26 cellular contexts compared by ENCODE assay signal in genomic region chr10:91286572-91286971, GRCh38.
DNase-seq lines count a peak whose midpoint lies in the region; ATAC-seq, FAIRE-seq and TF ChIP-seq lines count a peak whose summit lies in the region.
"Had no signal": no experiment of that assay in that cellular context is flagged by ENCODE, and none has a peak within 500 bp of the region (broad histone marks: within the 10 kb centered on the region; RNA-seq: fewer than 3 reads in every experiment).

No MANE protein-coding gene starts in this region.

- H2AFZ ChIP-seq in GM12878 (ENCODE audit: control insufficient read depth, low read depth, low read length) (no peak overlapping the region), osteoblast (ENCODE audit: low read length) (no peak overlapping the region)
- H2AFZ ChIP-seq: PC-9 had no signal

- WGBS in right cardiac atrium: 74% methylated on average over 2 of the region's 2 CpGs
- 80 to 89% (median 84%) methylated on average over 2 of the region's 2 CpGs for WGBS in heart left ventricle, 4 donors
- WGBS in GM12878 (ENCODE audit: insufficient coverage, insufficient replicate concordance, low lambda C conversion rate, missing lambda C conversion rate): 46% methylated on average over 2 of the region's 2 CpGs
- 70% methylated on average over 2 of the region's 2 CpGs for WGBS in prostate gland

- no peaks in the 10 kb centered on the region for H3K9me3 ChIP-seq in right cardiac atrium (ENCODE audit: control insufficient read depth, low read length)
- H3K9me3 ChIP-seq in heart left ventricle: no peaks in the 10 kb centered on the region
- H3K9me3 ChIP-seq in GM12878 (replicated peaks; ENCODE audit: control insufficient read depth, insufficient read depth, low read length): no peaks in the 10 kb centered on the region
- H3K9me3 ChIP-seq in osteoblast (ENCODE audit: low read depth, low read length): no peaks in the 10 kb centered on the region
- H3K9me3 ChIP-seq in prostate gland: no peaks in the 10 kb centered on the region
- H3K9me3 ChIP-seq: BLaER1 had no signal

- H3K9me3 Mint-ChIP-seq in activated CD4-positive, alpha-beta memory T cell treated with anti-CD3 and anti-CD28 coated beads for 36 hours: no peaks in the 10 kb centered on the region
- H3K9me3 Mint-ChIP-seq: CD4-positive, CD25-positive, alpha-beta regulatory T cell had no signal

- TF ChIP-seq RAD21 in GM12878 (IDR thresholded peaks at IDR 0.05; ENCODE audit: insufficient read depth, low read depth, low read length): no peak

- intact Hi-C loops in right cardiac atrium (cut with DNase I): no loop called here
- intact Hi-C loops in heart left ventricle (cut with DNase I): no loop called here
- intact Hi-C loops in GM12878 (cut with micrococcal nuclease; ENCODE audit: unreplicated experiment): no loop called here
- intact Hi-C loops in prostate gland (cut with DNase I): no loop called here
- intact Hi-C loops in activated CD4-positive, alpha-beta memory T cell treated with anti-CD3 and anti-CD28 coated beads for 36 hours (cut with micrococcal nuclease): no loop called here

- H3K4me3 Mint-ChIP-seq in activated CD4-positive, alpha-beta memory T cell treated with anti-CD3 and anti-CD28 coated beads for 36 hours: no peak overlapping the region
- H3K4me3 Mint-ChIP-seq: CD4-positive, CD25-positive, alpha-beta regulatory T cell had no signal

- DNase-seq in right cardiac atrium (no peak), heart left ventricle (no peak), GM12878 (ENCODE audit: low read depth, low spot score) (no peak), osteoblast (ENCODE audit: insufficient read length, low spot score, missing footprints) (peak; percentile 67), prostate gland (ENCODE audit: low spot score) (no peak), DMS79 treated with DMSO at 0.1 percent for 48 hours (lab: John Stamatoyannopoulos, UW) (no peak), NOMO-1 (lab: John Stamatoyannopoulos, UW; ENCODE audit: unreplicated experiment in 2 of 2) (no peak)
- DNase-seq in activated CD4-positive, alpha-beta memory T cell treated with anti-CD3 and anti-CD28 coated beads for 36 hours: no peak
- DNase-seq: DMS153, IMR-90, KG1, NCI-H1048, NCI-H1436, NCI-H187, NCI-H2081 treated with DMSO at 0.1 percent for 48 hours, NCI-H2171, NCI-H226, NCI-H510A, NCI-H69, RPMI8226, SHP77 had no signal

- H3K79me2 ChIP-seq in GM12878 (ENCODE audit: control insufficient read depth, insufficient read depth, low read length) (no peaks in the 10 kb centered on the region), osteoblast (ENCODE audit: insufficient read depth, low read length) (no peaks in the 10 kb centered on the region)

- no peak overlapping the region for H3K9ac ChIP-seq in GM12878 (ENCODE audit: control insufficient read depth, insufficient read depth, low read length)
- H3K9ac ChIP-seq: BLaER1 had no signal

- H3K27me3 ChIP-seq in right cardiac atrium (ENCODE audit: control insufficient read depth, insufficient read depth) (no peaks in the 10 kb centered on the region), heart left ventricle (no peaks in the 10 kb centered on the region), GM12878 (replicated peaks in 1 of 2; ENCODE audit: control insufficient read depth in 2 of 2, insufficient read depth in 2 of 2, low read length in 1 of 2) (no peaks in the 10 kb centered on the region), osteoblast (ENCODE audit: insufficient read depth, low read length) (no peaks in the 10 kb centered on the region), prostate gland (replicated peaks; ENCODE audit: insufficient read depth) (no peaks in the 10 kb centered on the region)
- H3K27me3 ChIP-seq: BLaER1 had no signal

- H3K36me3 ChIP-seq in heart left ventricle (peaks cover 0 to 16% (median 6%) of the 10 kb centered on the region in 9 donors), GM12878 (ENCODE audit: control insufficient read depth in 2 of 2, insufficient read depth in 2 of 2, low read length in 1 of 2) (peaks cover 0 to 2% of the 10 kb centered on the region in 2 experiments; a peak in 1 of 4 replicates), osteoblast (ENCODE audit: insufficient read depth, low read length) (no peaks in the 10 kb centered on the region), prostate gland (no peaks in the 10 kb centered on the region)
- H3K36me3 ChIP-seq: BLaER1 had no signal

- peak; percentile 27 for FAIRE-seq in GM12878 (lab: Jason Lieb, UNC)
- FAIRE-seq: A204.1 had no signal

- no peak overlapping the region for H3K27ac Mint-ChIP-seq in activated CD4-positive, alpha-beta memory T cell treated with anti-CD3 and anti-CD28 coated beads for 36 hours
- H3K27ac Mint-ChIP-seq: CD4-positive, CD25-positive, alpha-beta regulatory T cell had no signal

- CTCF ChIA-PET in GM12878 (lab: Yijun Ruan, JAX): interaction anchor here (0.9 to 1.4 kb wide), 3 partner anchors 10 to 36 kb away, joined by 3 to 4 read pairs (median 3); no protein-coding TSS in a partner anchor
- CTCF ChIA-PET in activated CD4-positive, alpha-beta memory T cell treated with anti-CD3 and anti-CD28 coated beads for 36 hours (lab: Charles Lee): interaction anchor here (1.4 kb wide), 1 partner anchor 11 kb away, joined by 3 read pairs; no protein-coding TSS in a partner anchor

- H3K4me3 ChIP-seq in right cardiac atrium (ENCODE audit: low read length) (no peak overlapping the region), heart left ventricle (no peak overlapping the region), GM12878 (no peak overlapping the region), osteoblast (ENCODE audit: insufficient read depth, low read length) (peak overlapping the region; percentile 14), prostate gland (no peak overlapping the region)
- H3K4me3 ChIP-seq: BLaER1, PC-9 had no signal

- H3K27ac ChIP-seq in right cardiac atrium (ENCODE audit: low read length) (peak overlapping the region; percentile 37), heart left ventricle (no peak overlapping the region), GM12878 (ENCODE audit: control insufficient read depth, insufficient read depth) (no peak overlapping the region), osteoblast (ENCODE audit: low read depth, low read length) (no peak overlapping the region), prostate gland (no peak overlapping the region)
- H3K27ac ChIP-seq: BLaER1, PC-9 had no signal

- no peak for ATAC-seq in right cardiac atrium
- no peak for ATAC-seq in heart left ventricle
- no peak for ATAC-seq in GM12878
- ATAC-seq: HCT116 had no signal

- POLR2A ChIA-PET in GM12878 (lab: Charles Lee): no interaction called here
- POLR2A ChIA-PET in activated CD4-positive, alpha-beta memory T cell treated with anti-CD3 and anti-CD28 coated beads for 36 hours (lab: Charles Lee): no interaction called here

- TF ChIP-seq POLR2A in heart left ventricle (IDR thresholded peaks at IDR 0.05): no peak
- no peak for TF ChIP-seq POLR2A in GM12878 (IDR thresholded peaks at IDR 0.05; ENCODE audit: low read depth, low read length)
- TF ChIP-seq POLR2A in prostate gland (IDR thresholded peaks at IDR 0.05): no peak

- SMC1A ChIA-PET in GM12878 (lab: Charles Lee; ENCODE audit: uncharacterized antibody, unreplicated experiment): no interaction called here

- H3K4me1 Mint-ChIP-seq in activated CD4-positive, alpha-beta memory T cell treated with anti-CD3 and anti-CD28 coated beads for 36 hours (ENCODE audit: low read depth): no peaks in the 10 kb centered on the region
- H3K4me1 Mint-ChIP-seq: CD4-positive, CD25-positive, alpha-beta regulatory T cell had no signal

- H4K20me1 ChIP-seq in GM12878 (ENCODE audit: control insufficient read depth, insufficient read depth) (no peaks in the 10 kb centered on the region), osteoblast (ENCODE audit: insufficient read depth, low read length) (no peaks in the 10 kb centered on the region)
- H4K20me1 ChIP-seq: BLaER1 had no signal

- H3K4me2 ChIP-seq in GM12878 (ENCODE audit: control insufficient read depth, insufficient read depth): no peak overlapping the region
- peak overlapping the region; percentile 59 for H3K4me2 ChIP-seq in osteoblast (ENCODE audit: insufficient read depth, low read length)
- H3K4me2 ChIP-seq: BLaER1, PC-9 had no signal

- RAD21 ChIA-PET in GM12878 (lab: Charles Lee; ENCODE audit: unreplicated experiment): no interaction called here

- H3K4me1 ChIP-seq in right cardiac atrium (ENCODE audit: control insufficient read depth, insufficient read depth, low read length) (peaks cover 13% of the 10 kb centered on the region), heart left ventricle (peaks cover 0 to 46% (median 16%) of the 10 kb centered on the region in 12 donors), GM12878 (ENCODE audit: control insufficient read depth, insufficient read depth, low read length) (no peaks in the 10 kb centered on the region), osteoblast (ENCODE audit: insufficient read depth, low read length) (peaks cover 14% of the 10 kb centered on the region), prostate gland (replicated peaks) (no peaks in the 10 kb centered on the region)
- H3K4me1 ChIP-seq: BLaER1 had no signal

- no peaks in the 10 kb centered on the region for H3K36me3 Mint-ChIP-seq in activated CD4-positive, alpha-beta memory T cell treated with anti-CD3 and anti-CD28 coated beads for 36 hours

- BruUV-seq in GM12878 (replicated peaks; lab: Mats Ljungman, UMichigan): no TSS peak

- H3K27me3 Mint-ChIP-seq in activated CD4-positive, alpha-beta memory T cell treated with anti-CD3 and anti-CD28 coated beads for 36 hours: no peaks in the 10 kb centered on the region
- H3K27me3 Mint-ChIP-seq: CD4-positive, CD25-positive, alpha-beta regulatory T cell had no signal

- TF ChIP-seq CTCF in heart left ventricle (IDR thresholded peaks at IDR 0.05): no peak
- no peak for TF ChIP-seq CTCF in GM12878 (IDR thresholded peaks at IDR 0.05 in 2 of 3, conservative IDR thresholded peaks at IDR 0.05 in 1 of 3; ENCODE audit: control insufficient read depth in 2 of 3, extremely low read depth in 1 of 3, insufficient read depth in 1 of 3, low read depth in 3 of 3, low read length in 3 of 3)
- TF ChIP-seq CTCF in osteoblast (IDR thresholded peaks at IDR 0.05; ENCODE audit: extremely low read depth, low read depth, low read length): no peak
- TF ChIP-seq CTCF in prostate gland (IDR thresholded peaks at IDR 0.05): no peak

- no peak for TF ChIP-seq EP300 in GM12878 (IDR thresholded peaks at IDR 0.05; ENCODE audit: borderline replicate concordance in 1 of 2, control insufficient read depth in 1 of 2, low read depth in 2 of 2, low read length in 2 of 2)

- in situ Hi-C loops in GM12878 (cut with MboI): no loop called here

TF ChIP-seq in GM12878, 131 proteins besides CTCF, POLR2A, EP300 and RAD21 (continues in another document):
- TF ChIP-seq MLLT1 (IDR thresholded peaks at IDR 0.05): no peak
